ENCODE assay signal across 14 cellular contexts in the genomic region with DNA sequence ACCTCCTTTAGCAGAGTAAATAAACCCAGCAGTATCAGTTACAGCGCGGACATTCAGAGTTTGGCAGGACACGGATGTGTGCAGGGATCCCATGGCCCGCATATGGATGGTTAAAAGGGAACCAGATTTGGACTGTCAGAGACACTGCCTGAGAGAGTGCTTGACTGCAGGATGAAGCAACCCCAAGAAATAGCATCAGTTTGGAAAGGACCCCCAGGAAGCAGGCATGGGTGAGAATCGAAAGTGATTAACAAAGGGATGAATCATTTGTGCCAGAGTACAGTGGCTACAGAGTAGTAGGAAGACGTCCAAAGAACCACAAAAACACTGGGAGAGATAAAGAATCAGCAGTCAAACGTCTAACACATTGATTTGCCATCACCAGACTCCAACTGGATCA. TPM values are rescaled to one million over a fixed set of nuclear protein-coding genes. Genes with fewer than 3 reads are reported as not detected.
A peak's percentile ranks its signal among the peaks of the same experiment; 100 is the strongest.
DNase-seq lines count a peak whose midpoint lies in the region; FAIRE-seq and TF ChIP-seq lines count a peak whose summit lies in the region.
"Had no signal": no experiment of that assay in that cellular context is flagged by ENCODE, and none has a peak within 500 bp of the region (broad histone marks: within the 10 kb centered on the region; RNA-seq: fewer than 3 reads in every experiment).

No MANE protein-coding gene starts in this region.

- H2AK5ac ChIP-seq in mesendoderm (ENCODE audit: low read length): no peak overlapping the region

- H3K23ac ChIP-seq in mesendoderm (ENCODE audit: low read length): no peak overlapping the region

- no peak for TF ChIP-seq EP300 in suprapubic skin (IDR thresholded peaks at IDR 0.05)

- no peaks in the 10 kb centered on the region for H3K79me2 ChIP-seq in mesendoderm (ENCODE audit: control insufficient read depth, insufficient read depth, low read length)

- H3K56ac ChIP-seq in mesendoderm (ENCODE audit: low read length): no peak overlapping the region

- H3K27ac ChIP-seq in mesendoderm (ENCODE audit: low read depth, low read length) (no peak overlapping the region), suprapubic skin (no peak overlapping the region)
- H3K27ac ChIP-seq: tibial nerve had no signal

- peaks cover 6% of the 10 kb centered on the region for H3K4me1 ChIP-seq in mesendoderm (ENCODE audit: control insufficient read depth, low read depth, low read length)
- H3K4me1 ChIP-seq in suprapubic skin: no peaks in the 10 kb centered on the region

- TF ChIP-seq CTCF in fibroblast of pulmonary artery (IDR thresholded peaks at IDR 0.05; ENCODE audit: low read length, missing control alignments) (no peak), suprapubic skin (IDR thresholded peaks at IDR 0.05) (no peak)

- H3K9ac ChIP-seq in mesendoderm (ENCODE audit: low read length): no peak overlapping the region

- FAIRE-seq in RCC 7860 (lab: Jason Lieb, UNC): no peak

- no peak overlapping the region for H2BK15ac ChIP-seq in mesendoderm (replicated peaks; ENCODE audit: low read depth)

- H3K36me3 ChIP-seq in mesendoderm (ENCODE audit: control insufficient read depth, insufficient read depth, low read length): no peaks in the 10 kb centered on the region
- no peaks in the 10 kb centered on the region for H3K36me3 ChIP-seq in suprapubic skin
- H3K36me3 ChIP-seq: tibial nerve had no signal

- no peak for TF ChIP-seq POLR2A in suprapubic skin (IDR thresholded peaks at IDR 0.05)

- H3K9me3 Mint-ChIP-seq in activated T-helper 2 cell treated with anti-CD3 and anti-CD28 coated beads, Interferon-gamma antibody, Interleukin-2, Interleukin-4, amounts not matched to agents 10 μg/mL and 5 μg/mL and 100 μg/mL, durations not matched to agents 14 hours and 24 hours and 36 hours: no peaks in the 10 kb centered on the region
- H3K9me3 Mint-ChIP-seq: activated naive CD4-positive, alpha-beta T cell treated with anti-CD3 and anti-CD28 coated beads for 36 hours had no signal

- no peaks in the 10 kb centered on the region for H3K79me1 ChIP-seq in mesendoderm (ENCODE audit: low read length)

- no peak overlapping the region for H4K8ac ChIP-seq in mesendoderm (ENCODE audit: low read depth, low read length)

- no peak overlapping the region for H4K5ac ChIP-seq in mesendoderm (ENCODE audit: low read length)

- H3K27me3 ChIP-seq in mesendoderm (ENCODE audit: insufficient read depth, low read length, poor library complexity) (no peaks in the 10 kb centered on the region), suprapubic skin (no peaks in the 10 kb centered on the region)
- H3K27me3 ChIP-seq: tibial nerve had no signal

- H3K27ac Mint-ChIP-seq in activated T-helper 2 cell treated with anti-CD3 and anti-CD28 coated beads, Interferon-gamma antibody, Interleukin-2, Interleukin-4, amounts not matched to agents 10 μg/mL and 5 μg/mL and 100 μg/mL, durations not matched to agents 14 hours and 24 hours and 36 hours: no peak overlapping the region
- H3K27ac Mint-ChIP-seq: activated naive CD4-positive, alpha-beta T cell treated with anti-CD3 and anti-CD28 coated beads for 36 hours had no signal

- H3K9me3 ChIP-seq in suprapubic skin: no peaks in the 10 kb centered on the region
- H3K9me3 ChIP-seq: tibial nerve had no signal

- H3K4me3 ChIP-seq in fibroblast of pulmonary artery (replicated peaks; ENCODE audit: low read depth, low read length): peak overlapping the region; percentile 67
- no peak overlapping the region for H3K4me3 ChIP-seq in mesendoderm (ENCODE audit: low read length)
- no peak overlapping the region for H3K4me3 ChIP-seq in suprapubic skin
- H3K4me3 ChIP-seq: tibial nerve had no signal

- H3K4ac ChIP-seq in mesendoderm (ENCODE audit: low read depth, low read length): no peak overlapping the region

- intact Hi-C loops in activated T-helper 2 cell treated with anti-CD3 and anti-CD28 coated beads, Interferon-gamma antibody, Interleukin-2, Interleukin-4, amounts not matched to agents 10 μg/mL and 5 μg/mL and 100 μg/mL, durations not matched to agents 14 hours and 24 hours and 36 hours (cut with micrococcal nuclease): no loop called here

- peaks cover 12% of the 10 kb centered on the region for H3K27me3 Mint-ChIP-seq in activated T-helper 2 cell treated with anti-CD3 and anti-CD28 coated beads, Interferon-gamma antibody, Interleukin-2, Interleukin-4, amounts not matched to agents 10 μg/mL and 5 μg/mL and 100 μg/mL, durations not matched to agents 14 hours and 24 hours and 36 hours (ENCODE audit: low read depth)

- H3K36me3 Mint-ChIP-seq in activated T-helper 2 cell treated with anti-CD3 and anti-CD28 coated beads, Interferon-gamma antibody, Interleukin-2, Interleukin-4, amounts not matched to agents 10 μg/mL and 5 μg/mL and 100 μg/mL, durations not matched to agents 14 hours and 24 hours and 36 hours (ENCODE audit: low read depth): no peaks in the 10 kb centered on the region

- peak overlapping the region; percentile 53 for H3K18ac ChIP-seq in mesendoderm (ENCODE audit: low read length)

- peaks cover 2% of the 10 kb centered on the region for H3K4me1 Mint-ChIP-seq in activated T-helper 2 cell treated with anti-CD3 and anti-CD28 coated beads, Interferon-gamma antibody, Interleukin-2, Interleukin-4, amounts not matched to agents 10 μg/mL and 5 μg/mL and 100 μg/mL, durations not matched to agents 14 hours and 24 hours and 36 hours (ENCODE audit: low read depth)

- no CpG with 5 or more reads among the region's 7 CpGs for WGBS in mesendoderm (ENCODE audit: extremely low coverage, insufficient coverage, low lambda C conversion rate)
- WGBS in suprapubic skin: 64% methylated on average over 7 of the region's 7 CpGs

- no peak overlapping the region for H3K4me2 ChIP-seq in mesendoderm (ENCODE audit: low read length)

- DNase-seq in AG08396 (ENCODE audit: low spot score) (peak; percentile 12), RCC 7860 (ENCODE audit: low spot score) (peak; percentile 49), fibroblast of pulmonary artery (ENCODE audit: low read depth) (peak; percentile 83), mesendoderm (peak; percentile 18), NCI-H187 treated with DMSO at 0.1 percent for 48 hours (lab: John Stamatoyannopoulos, UW) (no peak), suprapubic skin (ENCODE audit: low spot score in 2 of 2) (no peak)
- no peak for DNase-seq in activated CD4-positive, alpha-beta T cell treated with anti-CD3 and anti-CD28 coated beads for 1 hour
- DNase-seq in activated T-helper 2 cell treated with anti-CD3 and anti-CD28 coated beads, Interferon-gamma antibody, Interleukin-2, Interleukin-4, amounts not matched to agents 10 μg/mL and 5 μg/mL and 100 μg/mL, durations not matched to agents 14 hours and 24 hours and 36 hours (ENCODE audit: low spot score): no peak
- DNase-seq: activated CD4-positive, alpha-beta T cell treated with anti-CD3 and anti-CD28 coated beads, Interleukin-2, amount 50 U/mL, for 48 hours; activated naive CD4-positive, alpha-beta T cell treated with anti-CD3 and anti-CD28 coated beads for 36 hours; dermis blood vessel endothelial cell; GOT3; midbrain had no signal

- H3K4me3 Mint-ChIP-seq in activated T-helper 2 cell treated with anti-CD3 and anti-CD28 coated beads, Interferon-gamma antibody, Interleukin-2, Interleukin-4, amounts not matched to agents 10 μg/mL and 5 μg/mL and 100 μg/mL, durations not matched to agents 14 hours and 24 hours and 36 hours (ENCODE audit: low read depth): no peak overlapping the region
- H3K4me3 Mint-ChIP-seq: activated naive CD4-positive, alpha-beta T cell treated with anti-CD3 and anti-CD28 coated beads for 36 hours had no signal

- H2BK120ac ChIP-seq in mesendoderm (ENCODE audit: low read depth, low read length): no peak overlapping the region

- no peak overlapping the region for H2BK5ac ChIP-seq in mesendoderm (ENCODE audit: low read length)

RNA-seq across cellular contexts. Expression of gene C7, which starts 5.5 kb away (rescaled TPM):
- not detected for polyA plus RNA-seq in mesendoderm (2013, experiment 1 of 2)
- polyA plus RNA-seq in mesendoderm (2013, experiment 2 of 2): not detected
- total RNA-seq in suprapubic skin: 10 to 100 TPM in 3 of 4 donors, 1 to 10 TPM in 1; 9.2 to 45.6 (median 15.7) TPM
- not detected in 2 replicates for total RNA-seq in activated T-helper 2 cell treated with anti-CD3 and anti-CD28 coated beads, Interferon-gamma antibody, Interleukin-2, Interleukin-4, amounts not matched to agents 10 μg/mL and 5 μg/mL and 100 μg/mL, durations not matched to agents 14 hours and 24 hours and 36 hours
- total RNA-seq: activated naive CD4-positive, alpha-beta T cell treated with anti-CD3 and anti-CD28 coated beads for 36 hours had no signal

Comparison
In these comparisons a context has a peak if more than half of its experiments do, and no peak if none do; other contexts are left out.
1. DNase-seq: peak in AG08396 (single experiment), RCC 7860 (single experiment), fibroblast of pulmonary artery (single experiment) and mesendoderm (single experiment); none in NCI-H187 treated with DMSO at 0.1 percent for 48 hours (single experiment), suprapubic skin (0 of 2), activated CD4-positive, alpha-beta T cell treated with anti-CD3 and anti-CD28 coated beads for 1 hour (single experiment) and activated T-helper 2 cell treated with anti-CD3 and anti-CD28 coated beads, Interferon-gamma antibody, Interleukin-2, Interleukin-4, amounts not matched to agents 10 μg/mL and 5 μg/mL and 100 μg/mL, durations not matched to agents 14 hours and 24 hours and 36 hours (single experiment).
2. RNA of gene C7, which starts 5.5 kb away (total RNA-seq): 9.2 to 45.6 TPM in suprapubic skin; not detected in activated T-helper 2 cell treated with anti-CD3 and anti-CD28 coated beads, Interferon-gamma antibody, Interleukin-2, Interleukin-4, amounts not matched to agents 10 μg/mL and 5 μg/mL and 100 μg/mL, durations not matched to agents 14 hours and 24 hours and 36 hours; every median in the first group is over 10 times any median in the second.